In the genomic region with DNA sequence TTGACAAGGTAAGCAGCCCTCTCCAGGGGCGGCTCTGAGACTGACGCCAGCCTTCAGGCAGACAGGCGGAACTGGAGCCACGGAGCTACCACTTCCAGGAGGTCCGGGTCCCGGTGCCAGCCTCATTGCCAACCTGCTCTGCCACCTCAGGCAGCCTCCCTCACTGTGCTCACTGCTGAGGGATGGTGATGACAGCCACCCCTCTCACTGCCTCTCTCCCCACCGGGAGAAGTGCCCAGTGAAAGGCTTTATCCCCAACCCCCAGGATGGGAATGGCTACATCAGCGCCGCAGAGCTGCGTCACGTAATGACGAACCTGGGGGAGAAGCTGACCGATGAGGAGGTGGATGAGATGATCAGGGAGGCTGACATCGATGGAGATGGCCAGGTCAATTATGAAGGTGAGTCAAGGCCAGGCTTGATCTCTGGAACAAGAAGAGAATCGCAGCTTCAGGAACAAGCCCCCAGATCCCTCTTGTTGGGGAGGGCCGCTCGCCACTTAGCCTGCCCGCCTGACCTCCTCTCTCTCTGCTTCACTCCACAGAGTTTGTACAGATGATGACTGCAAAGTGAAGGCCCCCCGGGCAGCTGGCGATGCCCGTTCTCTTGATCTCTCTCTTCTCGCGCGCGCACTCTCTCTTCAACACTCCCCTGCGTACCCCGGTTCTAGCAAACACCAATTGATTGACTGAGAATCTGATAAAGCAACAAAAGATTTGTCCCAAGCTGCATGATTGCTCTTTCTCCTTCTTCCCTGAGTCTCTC, we compare ENCODE assay signal across 16 cellular contexts. TPM values are rescaled to one million over a fixed set of nuclear protein-coding genes. Genes with fewer than 3 reads are reported as not detected.
DNase-seq lines count a peak whose midpoint lies in the region; ATAC-seq and TF ChIP-seq lines count a peak whose summit lies in the region.
"Had no signal": no experiment of that assay in that cellular context is flagged by ENCODE, and none has a peak within 500 bp of the region (broad histone marks: within the 10 kb centered on the region; RNA-seq: fewer than 3 reads in every experiment).

No MANE protein-coding gene starts in this region.

- ATAC-seq in CD4-positive, alpha-beta T cell (ENCODE audit: poor library complexity): no peak
- ATAC-seq in right cardiac atrium: no peak
- ATAC-seq: body of pancreas, psoas muscle had no signal

- intact Hi-C loops in CD4-positive, alpha-beta T cell (cut with DNase I, micrococcal nuclease): loop anchor here in 1 of 2 experiments (10.0 kb wide), 2 partner anchors 426 to 666 kb away; partner anchors contain the start of gene INAFM1
- intact Hi-C loops in right cardiac atrium (cut with DNase I): no loop called here

- H3K4me1 ChIP-seq in right cardiac atrium (ENCODE audit: control insufficient read depth, insufficient read depth, low read length): peaks cover 5% of the 10 kb centered on the region

- 91% methylated on average over 27 of the region's 27 CpGs for WGBS in right cardiac atrium

- no peaks in the 10 kb centered on the region for H3K9me3 Mint-ChIP-seq in CD4-positive, alpha-beta T cell
- H3K9me3 Mint-ChIP-seq: mesothelial cell of epicardium; T-helper 1 cell treated with Interleukin-12 subunit alpha and Interleukin-12 subunit beta and Interleukin-4 antibody, amounts not matched to agents 30 μg/mL and 1 μg/mL, for 36 hours had no signal

- peaks cover 64% of the 10 kb centered on the region for H3K36me3 Mint-ChIP-seq in CD4-positive, alpha-beta T cell (ENCODE audit: low read depth)

- H3K4me3 ChIP-seq in right cardiac atrium (ENCODE audit: low read length): no peak overlapping the region
- H3K4me3 ChIP-seq: body of pancreas, GM23248, psoas muscle had no signal

- POLR2A ChIA-PET in CD4-positive, alpha-beta T cell (lab: Charles Lee): no interaction called here
- POLR2A ChIA-PET in RWPE1 (lab: Yijun Ruan, JAX; ENCODE audit: low non-redundant PET): interaction anchor here (0.6 kb wide), 1 partner anchor 9 kb away, joined by 3 read pairs; no protein-coding TSS in a partner anchor

- TF ChIP-seq CTCF in CD4-positive, alpha-beta T cell (IDR thresholded peaks at IDR 0.05): no peak
- TF ChIP-seq CTCF in RWPE1 (conservative IDR thresholded peaks at IDR 0.05; ENCODE audit: low read depth): no peak

- no peaks in the 10 kb centered on the region for H3K27me3 ChIP-seq in CD4-positive, alpha-beta T cell (ENCODE audit: control insufficient read depth, insufficient read depth, low read length)
- no peaks in the 10 kb centered on the region for H3K27me3 ChIP-seq in right cardiac atrium (ENCODE audit: control insufficient read depth, insufficient read depth)
- H3K27me3 ChIP-seq: body of pancreas had no signal

- peak overlapping the region; percentile 17 for H3K27ac ChIP-seq in CD4-positive, alpha-beta T cell (ENCODE audit: low read depth, low read length)
- peak overlapping the region; percentile 17; the same call in 1 of the 2 replicates for H3K27ac ChIP-seq in RWPE1
- H3K27ac ChIP-seq in right cardiac atrium (ENCODE audit: low read length): no peak overlapping the region
- H3K27ac ChIP-seq in caudate nucleus (ENCODE audit: low read depth, low read length): no peak overlapping the region
- H3K27ac ChIP-seq: body of pancreas, GM23248, psoas muscle had no signal

- no peaks in the 10 kb centered on the region for H3K9me3 ChIP-seq in CD4-positive, alpha-beta T cell (ENCODE audit: control insufficient read depth, low read length)
- H3K9me3 ChIP-seq in right cardiac atrium (ENCODE audit: control insufficient read depth, low read length): no peaks in the 10 kb centered on the region
- H3K9me3 ChIP-seq: body of pancreas, psoas muscle had no signal

- H3K27ac Mint-ChIP-seq in CD4-positive, alpha-beta T cell: peak overlapping the region; percentile 16
- H3K27ac Mint-ChIP-seq: T-helper 1 cell treated with Interleukin-12 subunit alpha and Interleukin-12 subunit beta and Interleukin-4 antibody, amounts not matched to agents 30 μg/mL and 1 μg/mL, for 36 hours had no signal

- peak overlapping the region; percentile 5 for H3K4me3 Mint-ChIP-seq in CD4-positive, alpha-beta T cell
- H3K4me3 Mint-ChIP-seq: CD14-positive monocyte; mesothelial cell of epicardium; T-helper 1 cell treated with Interleukin-12 subunit alpha and Interleukin-12 subunit beta and Interleukin-4 antibody, amounts not matched to agents 30 μg/mL and 1 μg/mL, for 36 hours had no signal

- H3K4me1 Mint-ChIP-seq in CD4-positive, alpha-beta T cell (ENCODE audit: low read depth): peaks cover 74% of the 10 kb centered on the region

- DNase-seq in CD4-positive, alpha-beta T cell: peak in 1 of 10 experiments; percentile 28
- DNase-seq in RWPE1 (ENCODE audit: low spot score): no peak
- peak in 2 of 3 donors; percentile 12 to 40 for DNase-seq in right cardiac atrium
- DNase-seq in activated CD4-positive, CD25-positive, alpha-beta regulatory T cell treated with anti-CD3 and anti-CD28 coated beads, Interleukin-2, amount 50 U/mL, for 72 hours: no peak
- no peak for DNase-seq in caudate nucleus (lab: John Stamatoyannopoulos, UW)
- no peak for DNase-seq in activated CD8-positive, alpha-beta memory T cell treated with anti-CD3 and anti-CD28 coated beads for 24 hours
- DNase-seq: GM23248; NCI-H1048; NCI-H226; stimulated activated CD4-positive, alpha-beta T cell treated with anti-CD3 and anti-CD28 coated beads, Interleukin-4, amount 100 ng/mL, for 24 hours had no signal

- CTCF ChIA-PET in CD4-positive, alpha-beta T cell (lab: Charles Lee): no interaction called here
- CTCF ChIA-PET in RWPE1 (lab: Yijun Ruan, JAX): no interaction called here

- no peaks in the 10 kb centered on the region for H3K27me3 Mint-ChIP-seq in CD4-positive, alpha-beta T cell

RNA-seq across cellular contexts. Expression of gene CALM3, which starts 7.6 kb away (rescaled TPM):
- 100 to 1,000 TPM; 169 to 173 TPM for total RNA-seq in CD4-positive, alpha-beta T cell
- 100 to 1,000 TPM; 232 to 357 (median 343) TPM for total RNA-seq in right cardiac atrium
- polyA plus RNA-seq in right cardiac atrium: 365 TPM

RNA-seq across cellular contexts. Expression of gene PTGIR, which starts 16.1 kb away (rescaled TPM):
- total RNA-seq in CD4-positive, alpha-beta T cell: under 1 TPM; 0.87 to 0.96 TPM
- total RNA-seq in right cardiac atrium: 10 to 100 TPM in 2 of 4 donors, 1 to 10 TPM in 2; 7.6 to 13.5 (median 9.5) TPM
- polyA plus RNA-seq in right cardiac atrium: 6.7 TPM

RNA-seq across cellular contexts. Expression of gene GNG8, which starts 27.2 kb away (rescaled TPM):
- total RNA-seq in CD4-positive, alpha-beta T cell: not detected
- 1 to 10 TPM; 3.0 to 7.4 (median 4.7) TPM for total RNA-seq in right cardiac atrium
- not detected for polyA plus RNA-seq in right cardiac atrium
- total RNA-seq: body of pancreas, epithelial cell of proximal tubule, GM23248, psoas muscle had no signal
- polyA plus RNA-seq: CD14-positive monocyte, GM23248, psoas muscle had no signal

RNA-seq across cellular contexts. Expression of gene DACT3, which starts 52.2 kb away (rescaled TPM):
- total RNA-seq in CD4-positive, alpha-beta T cell: under 1 TPM; 0.11 TPM
- total RNA-seq in right cardiac atrium: 10 to 100 TPM; 24.6 to 46.5 (median 37.2) TPM
- 28.3 TPM for polyA plus RNA-seq in right cardiac atrium
- total RNA-seq: epithelial cell of proximal tubule had no signal

Comparison
In these comparisons a context has a peak if more than half of its experiments do, and no peak if none do; other contexts are left out.
1. DNase-seq: peak in right cardiac atrium (2 of 3); none in RWPE1 (single experiment), activated CD4-positive, CD25-positive, alpha-beta regulatory T cell treated with anti-CD3 and anti-CD28 coated beads, Interleukin-2, amount 50 U/mL, for 72 hours (single experiment), caudate nucleus (0 of 61) and activated CD8-positive, alpha-beta memory T cell treated with anti-CD3 and anti-CD28 coated beads for 24 hours (single experiment).
2. H3K27ac ChIP-seq: peak in CD4-positive, alpha-beta T cell (single experiment) and RWPE1 (single experiment); none in right cardiac atrium (single experiment) and caudate nucleus (single experiment).
3. RNA of gene PTGIR, which starts 16.1 kb away (total RNA-seq): 7.6 to 13.5 TPM in right cardiac atrium; 0.87 to 0.96 TPM in CD4-positive, alpha-beta T cell; every median in the first group is over 4 times any median in the second.